Comparison of ENCODE assay signal across 22 cellular contexts in genomic region chr2:74077636-74078035, GRCh38.
DNase-seq lines count a peak whose midpoint lies in the region; ATAC-seq, FAIRE-seq and TF ChIP-seq lines count a peak whose summit lies in the region.
"Had no signal": no experiment of that assay in that cellular context is flagged by ENCODE, and none has a peak within 500 bp of the region (broad histone marks: within the 10 kb centered on the region; RNA-seq: fewer than 3 reads in every experiment).

No MANE protein-coding gene starts in this region.

- H3K4me1 ChIP-seq in mesendoderm (ENCODE audit: control insufficient read depth, low read depth, low read length) = no peaks in the 10 kb centered on the region
- H3K4me1 ChIP-seq: neural progenitor cell, vagina had no signal

- no peaks in the 10 kb centered on the region for H3K79me2 ChIP-seq in mesendoderm (ENCODE audit: control insufficient read depth, insufficient read depth, low read length)

- H2BK15ac ChIP-seq in mesendoderm (replicated peaks; ENCODE audit: low read depth) = no peak overlapping the region

- no peak overlapping the region for H3K9ac ChIP-seq in mesendoderm (ENCODE audit: low read length)
- H3K9ac ChIP-seq: neural progenitor cell had no signal

- no peak overlapping the region for H3K4ac ChIP-seq in mesendoderm (ENCODE audit: low read depth, low read length)

- H4K5ac ChIP-seq in mesendoderm (ENCODE audit: low read length) = no peak overlapping the region

- H3K4me3 ChIP-seq in choroid plexus epithelial cell (ENCODE audit: low read depth, low read length) = no peak overlapping the region
- H3K4me3 ChIP-seq in mesendoderm (ENCODE audit: low read length) = no peak overlapping the region
- H3K4me3 ChIP-seq: lung, neural progenitor cell, vagina had no signal

- no peaks in the 10 kb centered on the region for H3K9me3 Mint-ChIP-seq in type B pancreatic cell
- H3K9me3 Mint-ChIP-seq: CD4-positive, alpha-beta memory T cell; neural progenitor cell had no signal

- TF ChIP-seq CTCF in choroid plexus epithelial cell (conservative IDR thresholded peaks at IDR 0.05; ENCODE audit: low read depth, low read length) (no peak), type B pancreatic cell (conservative IDR thresholded peaks at IDR 0.05) (no peak)

- no peak for FAIRE-seq in GM12892 (lab: Jason Lieb, UNC)
- FAIRE-seq: frontal cortex, GM19239, HTR-8/SVneo had no signal

- intact Hi-C loops in Right ventricle myocardium superior (cut with DNase I) = no loop called here
- intact Hi-C loops in cardiac septum (cut with DNase I) = no loop called here

- peaks cover 28% of the 10 kb centered on the region for H3K4me1 Mint-ChIP-seq in type B pancreatic cell (ENCODE audit: unreplicated experiment)
- H3K4me1 Mint-ChIP-seq: neural progenitor cell had no signal

- no peaks in the 10 kb centered on the region for H3K36me3 ChIP-seq in mesendoderm (ENCODE audit: control insufficient read depth, insufficient read depth, low read length)
- H3K36me3 ChIP-seq: neural progenitor cell, vagina had no signal

- no peak overlapping the region for H3K23ac ChIP-seq in mesendoderm (ENCODE audit: low read length)

- no peak overlapping the region for H4K8ac ChIP-seq in mesendoderm (ENCODE audit: low read depth, low read length)

- H3K79me1 ChIP-seq in mesendoderm (ENCODE audit: low read length) = no peaks in the 10 kb centered on the region

- no peak overlapping the region for H3K56ac ChIP-seq in mesendoderm (ENCODE audit: low read length)

- peak; percentile 41 for DNase-seq in Right ventricle myocardium superior
- DNase-seq in cardiac septum (ENCODE audit: low spot score) = no peak
- DNase-seq in choroid plexus epithelial cell (ENCODE audit: low read depth) = peak; percentile 23
- DNase-seq in mesendoderm = peak; percentile 23
- DNase-seq in type B pancreatic cell (ENCODE audit: extremely low spot score, unreplicated experiment) = no peak
- DNase-seq in NCI-H2081 treated with DMSO at 0.1 percent for 48 hours (lab: John Stamatoyannopoulos, UW) = no peak
- no peak for DNase-seq in GM12892 (ENCODE audit: insufficient read length)
- no peak for DNase-seq in OCI-M2 (lab: John Stamatoyannopoulos, UW; ENCODE audit: unreplicated experiment)
- DNase-seq: ACHN; activated effector memory CD4-positive, alpha-beta T cell treated with Interleukin-2 at 50 U/mL for 16 hours; amniotic stem cell; CD4-positive, alpha-beta memory T cell; DND-41; NCI-H146; NCI-H446 had no signal

- no peak for TF ChIP-seq POLR2A in GM12892 (IDR thresholded peaks at IDR 0.05; ENCODE audit: low read depth, low read length)

- no peak overlapping the region for H2AK5ac ChIP-seq in mesendoderm (ENCODE audit: low read length)

- H3K4me2 ChIP-seq in mesendoderm (ENCODE audit: low read length) = no peak overlapping the region
- H3K4me2 ChIP-seq: neural progenitor cell had no signal

- peak overlapping the region; percentile 31 for H3K4me3 Mint-ChIP-seq in type B pancreatic cell
- H3K4me3 Mint-ChIP-seq: CD4-positive, alpha-beta memory T cell; neural progenitor cell had no signal

- no peak overlapping the region for H3K18ac ChIP-seq in mesendoderm (ENCODE audit: low read length)

- peaks cover 37% of the 10 kb centered on the region for H3K36me3 Mint-ChIP-seq in type B pancreatic cell

- H3K27ac Mint-ChIP-seq in type B pancreatic cell = peak overlapping the region; percentile 90
- H3K27ac Mint-ChIP-seq: neural progenitor cell had no signal

- no peak overlapping the region for H3K27ac ChIP-seq in mesendoderm (ENCODE audit: low read depth, low read length)
- H3K27ac ChIP-seq: neural progenitor cell, vagina had no signal

- H3K27me3 ChIP-seq in mesendoderm (ENCODE audit: insufficient read depth, low read length, poor library complexity) = no peaks in the 10 kb centered on the region
- H3K27me3 ChIP-seq: neural progenitor cell, vagina had no signal

- no peaks in the 10 kb centered on the region for H3K27me3 Mint-ChIP-seq in type B pancreatic cell
- H3K27me3 Mint-ChIP-seq: CD4-positive, alpha-beta memory T cell had no signal

- peak; percentile 78 for ATAC-seq in Right ventricle myocardium superior (ENCODE audit: poor library complexity)
- ATAC-seq: activated CD4-positive, CD25-positive, alpha-beta regulatory T cell treated with anti-CD3 and anti-CD28 coated beads, Interleukin-2, amount 50 U/mL, for 24 hours had no signal

- WGBS in mesendoderm (ENCODE audit: extremely low coverage, insufficient coverage, low lambda C conversion rate) = no CpG with 5 or more reads among the region's 7 CpGs

- no peak overlapping the region for H2BK120ac ChIP-seq in mesendoderm (ENCODE audit: low read depth, low read length)

- no peak overlapping the region for H2BK5ac ChIP-seq in mesendoderm (ENCODE audit: low read length)

Comparison
In these comparisons a context has a peak if more than half of its experiments do, and no peak if none do; other contexts are left out.
1. DNase-seq: peak in Right ventricle myocardium superior (single experiment), choroid plexus epithelial cell (single experiment) and mesendoderm (single experiment); none in cardiac septum (single experiment), type B pancreatic cell (single experiment), NCI-H2081 treated with DMSO at 0.1 percent for 48 hours (single experiment), GM12892 (single experiment) and OCI-M2 (single experiment).